Comparison of ENCODE assay signal across 19 cellular contexts in genomic region chr10:67110286-67110685, GRCh38.
DNase-seq lines count a peak whose midpoint lies in the region; TF ChIP-seq lines count a peak whose summit lies in the region.
"Had no signal": no experiment of that assay in that cellular context is flagged by ENCODE, and none has a peak within 500 bp of the region (broad histone marks: within the 10 kb centered on the region; RNA-seq: fewer than 3 reads in every experiment).

No MANE protein-coding gene starts in this region.

- POLR2A ChIA-PET in HEK293 (lab: Yijun Ruan, JAX) = no interaction called here

- no peak overlapping the region for H3K4me3 ChIP-seq in HEK293 (ENCODE audit: low read depth, low read length)
- H3K4me3 ChIP-seq: PC-9 had no signal

- no peak overlapping the region for H3K4me3 Mint-ChIP-seq in CD14-positive monocyte
- H3K4me3 Mint-ChIP-seq: CD4-positive, alpha-beta T cell; T-helper 1 cell treated with Interleukin-12 subunit alpha and Interleukin-12 subunit beta and Interleukin-4 antibody, amounts not matched to agents 30 μg/mL and 1 μg/mL, for 36 hours had no signal

- peak; percentile 10 for DNase-seq in DMS 273 (lab: John Stamatoyannopoulos, UW; ENCODE audit: unreplicated experiment)
- DNase-seq in DMS 273 treated with DMSO at 0.1 percent for 48 hours (lab: John Stamatoyannopoulos, UW) = no peak
- DNase-seq in NCI-H2171 treated with DMSO at 0.1 percent for 48 hours (lab: John Stamatoyannopoulos, UW) = peak; percentile 38
- peak; percentile 83 for DNase-seq in NCI-H748 (lab: John Stamatoyannopoulos, UW; ENCODE audit: unreplicated experiment)
- DNase-seq in NCI-H1436 treated with DMSO at 0.1 percent for 48 hours (lab: John Stamatoyannopoulos, UW) = no peak
- no peak for DNase-seq in CD14-positive monocyte (ENCODE audit: low spot score)
- no peak for DNase-seq in ecto neural progenitor cell (ENCODE audit: low spot score)
- DNase-seq: CD4-positive, alpha-beta T cell; H7; NCI-H187 treated with DMSO at 0.1 percent for 48 hours; NCI-H226; NCI-H774; PC-9; SIG-M5 had no signal

- H3K27me3 Mint-ChIP-seq in CD14-positive monocyte (ENCODE audit: low read depth in 3 of 3) = no peaks in the 10 kb centered on the region
- H3K27me3 Mint-ChIP-seq: CD4-positive, alpha-beta T cell had no signal

- H3K9me3 Mint-ChIP-seq in CD14-positive monocyte = no peaks in the 10 kb centered on the region
- H3K9me3 Mint-ChIP-seq: CD4-positive, alpha-beta T cell; T-helper 1 cell treated with Interleukin-12 subunit alpha and Interleukin-12 subunit beta and Interleukin-4 antibody, amounts not matched to agents 30 μg/mL and 1 μg/mL, for 36 hours had no signal

- H3K4me1 Mint-ChIP-seq in CD14-positive monocyte = no peaks in the 10 kb centered on the region

- H3K27ac Mint-ChIP-seq in CD14-positive monocyte = no peak overlapping the region
- H3K27ac Mint-ChIP-seq: CD4-positive, alpha-beta T cell; T-helper 1 cell treated with Interleukin-12 subunit alpha and Interleukin-12 subunit beta and Interleukin-4 antibody, amounts not matched to agents 30 μg/mL and 1 μg/mL, for 36 hours had no signal

- intact Hi-C loops in CD14-positive monocyte (cut with micrococcal nuclease) = no loop called here

- CTCF ChIA-PET in HEK293 (lab: Yijun Ruan, JAX) = no interaction called here

- no peak for TF ChIP-seq CTCF in HEK293 (tag by site-specific recombination; IDR thresholded peaks at IDR 0.05)
- no peak for TF ChIP-seq CTCF in CD14-positive monocyte (IDR thresholded peaks at IDR 0.05)

- H3K4me1 ChIP-seq in HEK293 (ENCODE audit: control insufficient read depth, insufficient read depth, low read length) = peaks cover 10% of the 10 kb centered on the region

- no peaks in the 10 kb centered on the region for H3K36me3 Mint-ChIP-seq in CD14-positive monocyte

- H3K27ac ChIP-seq in HEK293 (ENCODE audit: extremely low read depth, low read depth, low read length) = no peak overlapping the region
- H3K27ac ChIP-seq: 22Rv1, KMS-11, PC-9, RWPE1 had no signal

- no peaks in the 10 kb centered on the region for H3K9me3 ChIP-seq in HEK293 (ENCODE audit: control insufficient read depth, insufficient read depth, low read depth, low read length)

- no peaks in the 10 kb centered on the region for H3K36me3 ChIP-seq in HEK293 (ENCODE audit: control insufficient read depth in 2 of 2, insufficient read depth in 1 of 2, low read length in 2 of 2)

TF ChIP-seq in HEK293, 187 proteins besides CTCF, POLR2A, EP300 and RAD21:
- TF ChIP-seq ZNF404 (tag by site-specific recombination; IDR thresholded peaks at IDR 0.05) = no peak
- no peak for TF ChIP-seq ZNF335 (tag by site-specific recombination; conservative IDR thresholded peaks at IDR 0.05)
- TF ChIP-seq ZNF398 (tag by site-specific recombination; IDR thresholded peaks at IDR 0.05) = no peak
- TF ChIP-seq, protein P1, sequence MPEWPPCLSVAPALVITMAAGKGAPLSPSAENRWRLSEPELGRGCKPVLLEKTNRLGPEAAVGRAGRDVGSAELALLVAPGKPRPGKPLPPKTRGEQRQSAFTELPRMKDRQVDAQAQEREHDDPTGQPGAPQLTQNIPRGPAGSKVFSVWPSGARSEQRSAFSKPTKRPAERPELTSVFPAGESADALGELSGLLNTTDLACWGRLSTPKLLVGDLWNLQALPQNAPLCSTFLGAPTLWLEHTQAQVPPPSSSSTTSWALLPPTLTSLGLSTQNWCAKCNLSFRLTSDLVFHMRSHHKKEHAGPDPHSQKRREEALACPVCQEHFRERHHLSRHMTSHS (tag by site-specific recombination; IDR thresholded peaks at IDR 0.05) = no peak
- TF ChIP-seq SP3 (tag by site-specific recombination; IDR thresholded peaks at IDR 0.05) = no peak
- no peak for TF ChIP-seq ZNF324 (tag by site-specific recombination; IDR thresholded peaks at IDR 0.05)
- no peak for TF ChIP-seq KLF8 (tag by site-specific recombination; IDR thresholded peaks at IDR 0.05)
- TF ChIP-seq WT1 (tag by site-specific recombination; IDR thresholded peaks at IDR 0.05) = peak; percentile 68
- TF ChIP-seq, protein P2, sequence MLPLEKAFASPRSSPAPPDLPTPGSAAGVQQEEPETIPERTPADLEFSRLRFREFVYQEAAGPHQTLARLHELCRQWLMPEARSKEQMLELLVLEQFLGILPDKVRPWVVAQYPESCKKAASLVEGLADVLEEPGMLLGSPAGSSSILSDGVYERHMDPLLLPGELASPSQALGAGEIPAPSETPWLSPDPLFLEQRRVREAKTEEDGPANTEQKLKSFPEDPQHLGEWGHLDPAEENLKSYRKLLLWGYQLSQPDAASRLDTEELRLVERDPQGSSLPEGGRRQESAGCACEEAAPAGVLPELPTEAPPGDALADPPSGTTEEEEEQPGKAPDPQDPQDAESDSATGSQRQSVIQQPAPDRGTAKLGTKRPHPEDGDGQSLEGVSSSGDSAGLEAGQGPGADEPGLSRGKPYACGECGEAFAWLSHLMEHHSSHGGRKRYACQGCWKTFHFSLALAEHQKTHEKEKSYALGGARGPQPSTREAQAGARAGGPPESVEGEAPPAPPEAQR (tag by site-specific recombination; IDR thresholded peaks at IDR 0.05) = no peak

Comparison
In these comparisons a context has a peak if more than half of its experiments do, and no peak if none do; other contexts are left out.
1. DNase-seq: peak in DMS 273 (single experiment), NCI-H2171 treated with DMSO at 0.1 percent for 48 hours (single experiment) and NCI-H748 (single experiment); none in DMS 273 treated with DMSO at 0.1 percent for 48 hours (single experiment), NCI-H1436 treated with DMSO at 0.1 percent for 48 hours (single experiment), CD14-positive monocyte (single experiment) and ecto neural progenitor cell (single experiment).